Comparison of ENCODE assay signal across 22 cellular contexts in genomic region chr5:178256746-178257145, GRCh38.
"Had no signal": no experiment of that assay in that cellular context is flagged by ENCODE, and none has a peak within 500 bp of the region (broad histone marks: within the 10 kb centered on the region; RNA-seq: fewer than 3 reads in every experiment).

No MANE protein-coding gene starts in this region.

- H3K4me1 Mint-ChIP-seq: naive thymus-derived CD4-positive, alpha-beta T cell had no signal

- H3K27me3 Mint-ChIP-seq: effector memory CD8-positive, alpha-beta T cell; naive thymus-derived CD4-positive, alpha-beta T cell had no signal

- H3K27ac Mint-ChIP-seq: effector memory CD8-positive, alpha-beta T cell; immature natural killer cell; naive thymus-derived CD4-positive, alpha-beta T cell; nephron progenitor cell had no signal

- H3K9me3 ChIP-seq: esophagus squamous epithelium, gastroesophageal sphincter, neutrophil, psoas muscle, sigmoid colon, tibial artery, upper lobe of left lung had no signal

- H3K27me3 ChIP-seq: neutrophil, sigmoid colon, upper lobe of left lung had no signal

- H3K4me3 ChIP-seq: esophagus squamous epithelium, gastroesophageal sphincter, lung, psoas muscle, sigmoid colon, skin epidermis, tibial artery, upper lobe of left lung had no signal

- H3K4me3 Mint-ChIP-seq: effector memory CD8-positive, alpha-beta T cell; immature natural killer cell; naive thymus-derived CD4-positive, alpha-beta T cell; nephron progenitor cell had no signal

- H3K36me3 Mint-ChIP-seq: immature natural killer cell; naive thymus-derived CD4-positive, alpha-beta T cell had no signal

- H3K27ac ChIP-seq: epithelial cell of prostate, esophagus squamous epithelium, gastroesophageal sphincter, neutrophil, psoas muscle, sigmoid colon, skin epidermis, tibial artery, upper lobe of left lung had no signal

- H3K4me1 ChIP-seq: esophagus squamous epithelium, gastroesophageal sphincter, psoas muscle, sigmoid colon, tibial artery, upper lobe of left lung had no signal

- H3K36me3 ChIP-seq: esophagus squamous epithelium, gastroesophageal sphincter, neutrophil, sigmoid colon, tibial artery, upper lobe of left lung had no signal

- ATAC-seq: effector memory CD8-positive, alpha-beta T cell; gastroesophageal sphincter; left cardiac atrium; left ventricle myocardium superior; naive thymus-derived CD4-positive, alpha-beta T cell; psoas muscle had no signal

- DNase-seq: effector memory CD8-positive, alpha-beta T cell; esophagus squamous epithelium; foreskin fibroblast; glutamatergic neuron; immature natural killer cell; left cardiac atrium; left ventricle myocardium superior; mesenchymal stem cell; naive thymus-derived CD4-positive, alpha-beta T cell; nephron progenitor cell; psoas muscle; retina; sigmoid colon; stimulated activated CD4-positive, alpha-beta T cell treated with anti-CD3 and anti-CD28 coated beads, Interleukin-12 subunit alpha, Interleukin-12 subunit beta, amount 100 ng/mL, for 4 hours; stimulated activated naive CD4-positive, alpha-beta T cell treated with Interleukin-2 at 50 U/mL for 16 hours; tibial artery had no signal

- H3K9me3 Mint-ChIP-seq: effector memory CD8-positive, alpha-beta T cell; immature natural killer cell; naive thymus-derived CD4-positive, alpha-beta T cell; nephron progenitor cell had no signal
